Comparison of ENCODE assay signal across 11 cellular contexts in the genomic region with DNA sequence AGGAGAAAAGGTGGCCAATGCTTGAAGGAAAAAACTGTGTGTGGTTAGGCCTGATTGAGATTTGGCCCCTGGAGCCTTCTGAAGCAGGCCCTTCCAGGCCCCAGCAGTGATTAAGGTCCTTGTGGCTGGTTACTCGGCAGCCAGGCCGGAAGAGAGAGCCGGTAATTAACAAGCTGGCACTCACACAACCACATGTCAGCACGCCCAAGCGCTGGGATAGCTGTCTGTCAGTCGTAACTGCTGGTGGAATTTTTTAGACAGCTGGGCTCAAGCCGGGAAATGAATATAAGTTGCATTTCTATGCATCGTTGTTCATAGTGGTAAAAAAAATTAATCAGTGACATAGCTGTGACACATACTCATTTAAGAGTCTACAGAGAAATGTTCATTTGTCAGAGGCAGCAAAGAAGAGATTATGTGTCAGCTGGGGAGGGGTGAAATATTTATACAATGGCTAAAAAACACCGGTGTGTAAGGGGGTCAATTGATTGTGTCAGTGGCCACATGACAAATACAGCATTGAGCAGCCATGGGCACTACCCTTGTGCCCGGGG. TPM values are rescaled to one million over a fixed set of nuclear protein-coding genes. Genes with fewer than 3 reads are reported as not detected.
DNase-seq lines count a peak whose midpoint lies in the region; ATAC-seq and TF ChIP-seq lines count a peak whose summit lies in the region.
"Had no signal": no experiment of that assay in that cellular context is flagged by ENCODE, and none has a peak within 500 bp of the region (broad histone marks: within the 10 kb centered on the region; RNA-seq: fewer than 3 reads in every experiment).

No MANE protein-coding gene starts in this region.

- H3K27ac ChIP-seq in foreskin keratinocyte (no peak overlapping the region), stomach (peak overlapping the region in 2 of 5 donors; percentile 17 to 40)

- TF ChIP-seq POLR2A in stomach (IDR thresholded peaks at IDR 0.05): no peak

- 35 to 54% (median 46%) methylated on average over 10 of the region's 10 CpGs for WGBS in stomach, 5 donors

- peak; percentile 45 for ATAC-seq in foreskin keratinocyte
- no peak for ATAC-seq in HG02885 (IDR thresholded peaks at IDR 0.05; ENCODE audit: poor library complexity, unreplicated experiment)

- no peak overlapping the region for H3K4me3 ChIP-seq in stomach
- H3K4me3 ChIP-seq: skin epidermis had no signal

- H3K36me3 ChIP-seq in stomach: no peaks in the 10 kb centered on the region

- H3K4me1 ChIP-seq in foreskin keratinocyte (peaks cover 9% of the 10 kb centered on the region), stomach (peaks cover 9 to 15% (median 12%) of the 10 kb centered on the region in 4 donors)

- peak; percentile 43 for DNase-seq in NCI-H82 (lab: John Stamatoyannopoulos, UW)
- DNase-seq in NCI-H82 treated with DMSO at 0.1 percent for 48 hours (lab: John Stamatoyannopoulos, UW; ENCODE audit: unreplicated experiment): no peak
- peak in 1 of 2 donors; percentile 56 for DNase-seq in foreskin keratinocyte
- DNase-seq in stomach: peak; percentile 48
- no peak for DNase-seq in stimulated activated CD8-positive, alpha-beta memory T cell treated with anti-CD3 and anti-CD28 coated beads, Interleukin-4, amount 100 ng/mL, for 48 hours
- DNase-seq in middle frontal gyrus (ENCODE audit: extremely low spot score, low spot score): no peak
- DNase-seq: activated CD4-positive, alpha-beta T cell treated with anti-CD3 and anti-CD28 coated beads for 48 hours; cortex of kidney had no signal

- intact Hi-C loops in stomach (cut with DNase I; ENCODE audit: low total_unique reads): loop anchor here (5.0 kb wide), 1 partner anchor 187 kb away; no protein-coding TSS in a partner anchor

- no peaks in the 10 kb centered on the region for H3K9me3 ChIP-seq in stomach

- TF ChIP-seq CTCF in foreskin keratinocyte (conservative IDR thresholded peaks at IDR 0.05) (no peak), stomach (IDR thresholded peaks at IDR 0.05) (no peak)

- TF ChIP-seq EP300 in stomach (IDR thresholded peaks at IDR 0.05): no peak

- peaks cover 35% of the 10 kb centered on the region for H3K27me3 ChIP-seq in foreskin keratinocyte
- H3K27me3 ChIP-seq in stomach: peaks cover 6 to 65% (median 8%) of the 10 kb centered on the region in 3 donors

TF ChIP-seq in PFSK-1, 5 proteins besides CTCF, POLR2A, EP300 and RAD21:
- TF ChIP-seq TAF1 (IDR thresholded peaks at IDR 0.05; ENCODE audit: borderline replicate concordance, insufficient read depth, low read length): peak; percentile 30; the same call in 1 of the 2 replicates
- no peak for TF ChIP-seq FOXP2 (optimal IDR thresholded peaks at IDR 0.05; ENCODE audit: borderline replicate concordance, extremely low read depth, extremely low read length, insufficient read depth)
- peak in 1 of 2 experiments; percentile 48; a peak in 1 of 4 replicates for TF ChIP-seq REST (IDR thresholded peaks at IDR 0.05; ENCODE audit: insufficient read depth in 1 of 2, low read depth in 2 of 2, low read length in 2 of 2)
- TF ChIP-seq SIN3A (IDR thresholded peaks at IDR 0.05; ENCODE audit: borderline replicate concordance, insufficient read depth, low read length): peak; percentile 19; the same call in 1 of the 2 replicates

RNA-seq across cellular contexts. Expression of gene ARAP3, which starts 13.7 kb away (rescaled TPM):
- polyA plus RNA-seq in PFSK-1 (2012; ENCODE audit: insufficient read length, low read depth): 0.35 TPM
- total RNA-seq in foreskin keratinocyte (4.8 and 7.0 TPM in 2 replicates), stomach (10 to 100 TPM in 1 of 5 donors, 1 to 10 TPM in 4; 2.3 to 11.9 (median 6.2) TPM)
- polyA plus RNA-seq in foreskin keratinocyte (3.7 and 5.0 TPM in 2 replicates), stomach (1 to 10 TPM; 4.3 to 6.3 (median 5.0) TPM)

RNA-seq across cellular contexts. Expression of gene FCHSD1, which starts 44.5 kb away (rescaled TPM):
- polyA plus RNA-seq in PFSK-1 (2012; ENCODE audit: insufficient read length, low read depth): 25.6 TPM
- total RNA-seq in foreskin keratinocyte: 13.5 and 14.6 TPM in 2 replicates
- 9.8 and 11.3 TPM in 2 replicates for polyA plus RNA-seq in foreskin keratinocyte
- 10 to 100 TPM; 12.3 to 66.5 (median 28.0) TPM for total RNA-seq in stomach
- 1 to 10 TPM; 5.0 to 9.9 (median 9.0) TPM for polyA plus RNA-seq in stomach

RNA-seq across cellular contexts. Expression of gene RELL2, which starts 58.9 kb away (rescaled TPM):
- 20.9 TPM for polyA plus RNA-seq in PFSK-1 (2012; ENCODE audit: insufficient read length, low read depth)
- total RNA-seq in foreskin keratinocyte (16.3 and 20.3 TPM in 2 replicates), stomach (1 to 10 TPM in 3 of 5 donors, under 1 TPM in 1, not detected in 1; 0.45 to 2.2 (median 1.1) TPM)
- polyA plus RNA-seq in foreskin keratinocyte (16.7 and 21.5 TPM in 2 replicates), stomach (1 to 10 TPM in 2 of 3 donors, under 1 TPM in 1; 0.61 to 4.9 (median 1.8) TPM)

RNA-seq across cellular contexts. Expression of gene HDAC3, which starts 59.1 kb away (rescaled TPM):
- polyA plus RNA-seq in PFSK-1 (2012; ENCODE audit: insufficient read length, low read depth): 75.2 TPM
- total RNA-seq in foreskin keratinocyte (64.1 and 67.5 TPM in 2 replicates), stomach (10 to 100 TPM; 37.1 to 64.3 (median 48.4) TPM)
- polyA plus RNA-seq in foreskin keratinocyte (65.9 and 71.7 TPM in 2 replicates), stomach (10 to 100 TPM; 34.7 to 51.8 (median 36.2) TPM)

Comparison
In these comparisons a context has a peak if more than half of its experiments do, and no peak if none do; other contexts are left out.
1. DNase-seq: peak in NCI-H82 (single experiment) and stomach (single experiment); none in NCI-H82 treated with DMSO at 0.1 percent for 48 hours (single experiment), stimulated activated CD8-positive, alpha-beta memory T cell treated with anti-CD3 and anti-CD28 coated beads, Interleukin-4, amount 100 ng/mL, for 48 hours (single experiment) and middle frontal gyrus (single experiment).